In the genomic region with DNA sequence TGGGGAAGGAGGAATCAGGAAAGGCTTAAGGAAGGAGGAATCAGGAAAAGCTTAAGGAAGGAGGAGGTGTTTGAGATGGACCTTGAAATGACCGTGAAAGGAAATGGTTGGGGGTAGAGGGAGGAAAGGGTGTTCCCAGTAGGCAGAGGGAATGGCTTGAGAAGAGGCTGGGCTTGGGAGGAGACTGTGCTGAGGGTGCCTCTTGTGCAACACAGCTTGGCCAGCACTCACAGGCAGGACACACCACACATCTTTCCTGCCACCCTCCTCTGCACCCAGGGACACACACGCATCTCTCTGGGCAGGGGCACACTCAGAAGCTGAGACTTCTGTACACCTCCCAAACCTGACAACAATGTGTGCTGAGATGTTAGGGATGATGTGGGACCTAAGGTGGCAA, we compare ENCODE assay signal across 24 cellular contexts.
DNase-seq lines count a peak whose midpoint lies in the region; ATAC-seq and TF ChIP-seq lines count a peak whose summit lies in the region.
"Had no signal": no experiment of that assay in that cellular context is flagged by ENCODE, and none has a peak within 500 bp of the region (broad histone marks: within the 10 kb centered on the region; RNA-seq: fewer than 3 reads in every experiment).

No MANE protein-coding gene starts in this region.

- peak overlapping the region; percentile 9 to 95 (median 74) for H3K27ac ChIP-seq in esophagus squamous epithelium
- H3K27ac ChIP-seq in gastrocnemius medialis, result peak overlapping the region; percentile 73 to 88 (median 82)
- H3K27ac ChIP-seq: A549, BLaER1, hepatocyte, SJCRH30 had no signal

- no peaks in the 10 kb centered on the region for H3K36me3 Mint-ChIP-seq in glutamatergic neuron (ENCODE audit: unreplicated experiment)
- H3K36me3 Mint-ChIP-seq: activated naive CD8-positive, alpha-beta T cell treated with anti-CD3 and anti-CD28 coated beads for 36 hours; natural killer cell had no signal

- H3K9me3 Mint-ChIP-seq in glutamatergic neuron (ENCODE audit: unreplicated experiment), result no peaks in the 10 kb centered on the region
- H3K9me3 Mint-ChIP-seq: activated CD4-positive, alpha-beta T cell treated with anti-CD3 and anti-CD28 coated beads, Interleukin-2, amount 10 ng/mL, durations not matched to agents 24 days and 14 days; activated naive CD8-positive, alpha-beta T cell treated with anti-CD3 and anti-CD28 coated beads for 36 hours; activated T-helper 17 cell treated with anti-CD3 and anti-CD28 coated beads, Interleukin-2, amount 50 U/mL, for 72 hours; natural killer cell had no signal

- in situ Hi-C loops in gastrocnemius medialis (cut with MboI; ENCODE audit: low sequenced_read_pairs in 4 of 4), result no loop called here

- ATAC-seq in left lobe of liver (peak; percentile 51), gastrocnemius medialis (no peak)
- ATAC-seq: A549; activated T-helper 17 cell treated with anti-CD3 and anti-CD28 coated beads, Interleukin-2, amount 50 U/mL, for 72 hours; K562; natural killer cell; PC-3 had no signal

- TF ChIP-seq POLR2A in esophagus squamous epithelium (IDR thresholded peaks at IDR 0.05) (no peak), gastrocnemius medialis (IDR thresholded peaks at IDR 0.05) (no peak)

- peaks cover 17% of the 10 kb centered on the region for H3K4me1 Mint-ChIP-seq in glutamatergic neuron (ENCODE audit: low read depth, unreplicated experiment)
- H3K4me1 Mint-ChIP-seq: activated CD4-positive, alpha-beta T cell treated with anti-CD3 and anti-CD28 coated beads, Interleukin-2, amount 10 ng/mL, durations not matched to agents 24 days and 14 days; activated T-helper 17 cell treated with anti-CD3 and anti-CD28 coated beads, Interleukin-2, amount 50 U/mL, for 72 hours; natural killer cell had no signal

- H3K4me3 ChIP-seq in esophagus squamous epithelium (no peak overlapping the region), gastrocnemius medialis (no peak overlapping the region)
- H3K4me3 ChIP-seq: A549, BLaER1, hepatocyte, K562, SJCRH30 had no signal

- peaks cover 5% of the 10 kb centered on the region for H3K27me3 Mint-ChIP-seq in glutamatergic neuron (ENCODE audit: unreplicated experiment)

- peak; percentile 32 for DNase-seq in AG20443 (ENCODE audit: low spot score)
- DNase-seq in esophagus squamous epithelium (lab: John Stamatoyannopoulos, UW), result no peak
- DNase-seq in left lobe of liver (ENCODE audit: low spot score), result no peak
- peak in 1 of 2 donors; percentile 30 for DNase-seq in gastrocnemius medialis
- DNase-seq in T-helper 2 cell, result no peak
- no peak for DNase-seq in glutamatergic neuron
- no peak for DNase-seq in NOMO-1 treated with DMSO at 0.1 percent for 48 hours (lab: John Stamatoyannopoulos, UW; ENCODE audit: unreplicated experiment)
- no peak for DNase-seq in iPS-NIHi11 (ENCODE audit: low spot score)
- DNase-seq: activated CD4-positive, alpha-beta T cell treated with anti-CD3 and anti-CD28 coated beads, Interleukin-2, amount 10 ng/mL, durations not matched to agents 24 days and 14 days; activated naive CD8-positive, alpha-beta T cell treated with anti-CD3 and anti-CD28 coated beads for 36 hours; effector memory CD4-positive, alpha-beta T cell; natural killer cell; NCI-H1930; NCI-H2227 treated with DMSO at 0.1 percent for 48 hours; NCI-H82; PC-3; SJCRH30; stimulated activated CD4-positive, alpha-beta T cell treated with anti-CD3 and anti-CD28 coated beads, Interleukin-4, amount 100 ng/mL, for 24 hours; T-helper 1 cell had no signal

- H3K4me1 ChIP-seq in esophagus squamous epithelium, result peaks cover 13 to 84% (median 51%) of the 10 kb centered on the region in 3 donors
- peaks cover 35 to 51% of the 10 kb centered on the region in 2 donors for H3K4me1 ChIP-seq in gastrocnemius medialis
- H3K4me1 ChIP-seq: A549 had no signal

- H3K9me3 ChIP-seq in esophagus squamous epithelium, result no peaks in the 10 kb centered on the region
- H3K9me3 ChIP-seq in gastrocnemius medialis, result no peaks in the 10 kb centered on the region
- H3K9me3 ChIP-seq: A549, BLaER1, SJCRH30 had no signal

- intact Hi-C loops in esophagus squamous epithelium (cut with DNase I) (no loop called here), gastrocnemius medialis (cut with DNase I; ENCODE audit: low total_unique reads) (loop anchor here (5.0 kb wide), 1 partner anchor 136 kb away; no protein-coding TSS in a partner anchor)

- no peak overlapping the region for H3K4me3 Mint-ChIP-seq in glutamatergic neuron (ENCODE audit: unreplicated experiment)
- H3K4me3 Mint-ChIP-seq: activated CD4-positive, alpha-beta T cell treated with anti-CD3 and anti-CD28 coated beads, Interleukin-2, amount 10 ng/mL, durations not matched to agents 24 days and 14 days; activated naive CD8-positive, alpha-beta T cell treated with anti-CD3 and anti-CD28 coated beads for 36 hours; activated T-helper 17 cell treated with anti-CD3 and anti-CD28 coated beads, Interleukin-2, amount 50 U/mL, for 72 hours; natural killer cell had no signal

- no peak for TF ChIP-seq CTCF in esophagus squamous epithelium (IDR thresholded peaks at IDR 0.05)
- TF ChIP-seq CTCF in gastrocnemius medialis (IDR thresholded peaks at IDR 0.05 in 4 of 5, conservative IDR thresholded peaks at IDR 0.05 in 1 of 5), result no peak
- TF ChIP-seq CTCF in glutamatergic neuron (IDR thresholded peaks at IDR 0.05; ENCODE audit: partially characterized antibody, unreplicated experiment), result no peak

- 60 to 63% methylated on average over 2 of the region's 2 CpGs for WGBS in esophagus squamous epithelium, 2 donors

- no peak overlapping the region for H3K27ac Mint-ChIP-seq in glutamatergic neuron (ENCODE audit: unreplicated experiment)
- H3K27ac Mint-ChIP-seq: activated CD4-positive, alpha-beta T cell treated with anti-CD3 and anti-CD28 coated beads, Interleukin-2, amount 10 ng/mL, durations not matched to agents 24 days and 14 days; activated naive CD8-positive, alpha-beta T cell treated with anti-CD3 and anti-CD28 coated beads for 36 hours; activated T-helper 17 cell treated with anti-CD3 and anti-CD28 coated beads, Interleukin-2, amount 50 U/mL, for 72 hours; natural killer cell had no signal

- no peaks in the 10 kb centered on the region for H3K27me3 ChIP-seq in esophagus squamous epithelium
- H3K27me3 ChIP-seq in gastrocnemius medialis, result no peaks in the 10 kb centered on the region
- H3K27me3 ChIP-seq: BLaER1, hepatocyte, SJCRH30 had no signal

- H3K36me3 ChIP-seq in esophagus squamous epithelium, result no peaks in the 10 kb centered on the region
- H3K36me3 ChIP-seq in gastrocnemius medialis, result no peaks in the 10 kb centered on the region
- H3K36me3 ChIP-seq: BLaER1, SJCRH30 had no signal
